18 cellular contexts compared by ENCODE assay signal in the genomic region with DNA sequence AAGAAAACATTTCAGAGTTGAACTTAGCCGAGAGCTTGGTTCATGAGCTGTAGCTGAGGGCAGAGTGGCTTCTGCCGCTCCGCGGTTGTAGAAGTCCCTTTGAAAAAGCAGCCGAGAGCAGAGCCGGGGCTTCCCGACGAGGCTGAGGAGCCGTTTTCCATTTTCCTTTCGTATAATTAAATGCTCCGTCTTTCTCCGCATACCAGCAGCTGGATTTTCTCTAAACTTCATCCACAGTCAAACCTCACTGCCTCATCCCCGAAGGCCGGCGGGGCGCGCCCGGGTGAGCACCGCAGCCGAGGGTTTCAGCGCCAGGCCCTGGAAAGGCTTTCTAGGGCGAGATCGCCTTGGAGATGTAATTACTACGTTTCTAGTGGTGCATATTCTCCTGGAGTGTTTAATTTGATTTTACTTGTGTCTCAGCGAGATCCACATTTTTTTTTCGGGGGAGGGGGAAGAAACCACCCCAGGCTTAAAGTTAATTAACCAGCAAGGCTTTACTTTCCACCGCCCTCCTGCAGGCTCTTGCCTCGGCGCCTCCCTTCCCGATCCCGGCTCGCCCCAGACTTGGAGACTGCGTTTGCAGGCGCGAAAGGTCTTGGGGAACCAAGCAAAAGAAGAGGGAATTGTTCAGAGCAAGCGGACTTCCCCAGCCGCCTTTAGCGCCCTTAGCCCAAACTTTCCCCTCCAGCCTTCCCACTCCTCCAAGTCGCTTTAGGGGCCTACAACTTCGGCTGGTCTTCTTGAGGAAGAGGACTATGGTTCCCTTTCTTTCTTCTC. TPM values are rescaled to one million over a fixed set of nuclear protein-coding genes. Genes with fewer than 3 reads are reported as not detected.
A peak's percentile ranks its signal among the peaks of the same experiment; 100 is the strongest.
DNase-seq lines count a peak whose midpoint lies in the region; ATAC-seq and TF ChIP-seq lines count a peak whose summit lies in the region.
"Had no signal": no experiment of that assay in that cellular context is flagged by ENCODE, and none has a peak within 500 bp of the region (broad histone marks: within the 10 kb centered on the region; RNA-seq: fewer than 3 reads in every experiment).

No MANE protein-coding gene starts in this region.

- CTCF ChIA-PET in CD8-positive, alpha-beta T cell (lab: Charles Lee), result no interaction called here

- H3K9me2 ChIP-seq in GM23338 (ENCODE audit: insufficient read depth), result no peaks in the 10 kb centered on the region

- H3K4me1 ChIP-seq in CD8-positive, alpha-beta T cell (ENCODE audit: insufficient read depth, low read length), result peaks cover 13% of the 10 kb centered on the region
- peaks cover 32% of the 10 kb centered on the region for H3K4me1 ChIP-seq in GM23338 (ENCODE audit: insufficient read depth)
- peaks cover 7% of the 10 kb centered on the region for H3K4me1 ChIP-seq in adipocyte (ENCODE audit: control insufficient read depth, insufficient read depth, low read length)
- H3K4me1 ChIP-seq: BE2C, SJCRH30 had no signal

- no peaks in the 10 kb centered on the region for H3K79me2 ChIP-seq in GM23338 (replicated peaks; ENCODE audit: insufficient read depth)

- DNase-seq in CD8-positive, alpha-beta T cell, result no peak
- DNase-seq in GM23338 (ENCODE audit: low spot score) (peak; percentile 52), adipocyte (ENCODE audit: low read depth) (peak; percentile 11), NCI-H82 (lab: John Stamatoyannopoulos, UW) (no peak), amygdala (lab: John Stamatoyannopoulos, UW) (no peak)
- DNase-seq: BE2C; mesendoderm; NCI-H2081 treated with DMSO at 0.1 percent for 48 hours; NCI-H526; nucleus accumbens; SJCRH30; stimulated activated CD4-positive, alpha-beta T cell treated with anti-CD3 and anti-CD28 coated beads, Interleukin-4, amount 100 ng/mL, for 1 hour had no signal

- no peak overlapping the region for H2AFZ ChIP-seq in GM23338

- H3K4me2 ChIP-seq in GM23338, result peak overlapping the region; percentile 51; the same call in 1 of the 2 replicates

- no peaks in the 10 kb centered on the region for H3K36me3 Mint-ChIP-seq in CD8-positive, alpha-beta T cell
- H3K36me3 Mint-ChIP-seq in GM23338 (ENCODE audit: low read depth) (no peaks in the 10 kb centered on the region), nephron (ENCODE audit: low read depth) (no peaks in the 10 kb centered on the region)

- H3K9ac ChIP-seq in adipocyte (ENCODE audit: low read length), result no peak overlapping the region

- no peak overlapping the region for H3K4me3 ChIP-seq in CD8-positive, alpha-beta T cell (ENCODE audit: low read depth, low read length)
- no peak overlapping the region for H3K4me3 ChIP-seq in GM23338
- peak overlapping the region; percentile 47 for H3K4me3 ChIP-seq in adipocyte (ENCODE audit: low read length)
- H3K4me3 ChIP-seq: SJCRH30 had no signal

- H3F3A ChIP-seq in GM23338 (replicated peaks; ENCODE audit: low read depth), result peaks cover 32% of the 10 kb centered on the region

- POLR2A ChIA-PET in CD8-positive, alpha-beta T cell (lab: Charles Lee), result no interaction called here

- H3K27ac Mint-ChIP-seq in CD8-positive, alpha-beta T cell, result no peak overlapping the region
- H3K27ac Mint-ChIP-seq in GM23338, result no peak overlapping the region
- no peak overlapping the region for H3K27ac Mint-ChIP-seq in nephron
- H3K27ac Mint-ChIP-seq: activated T-helper 2 cell treated with anti-CD3 and anti-CD28 coated beads, Interferon-gamma antibody, Interleukin-2, Interleukin-4, amounts not matched to agents 10 μg/mL and 5 μg/mL and 100 μg/mL, durations not matched to agents 14 hours and 24 hours and 36 hours had no signal

- intact Hi-C loops in CD8-positive, alpha-beta T cell (cut with DNase I, micrococcal nuclease), result no loop called here

- peaks cover 58% of the 10 kb centered on the region for H3K27me3 ChIP-seq in CD8-positive, alpha-beta T cell (ENCODE audit: insufficient read depth, low read length)
- peaks cover 100% of the 10 kb centered on the region for H3K27me3 ChIP-seq in GM23338 (ENCODE audit: insufficient read depth)
- peaks cover 86% of the 10 kb centered on the region for H3K27me3 ChIP-seq in adipocyte (replicated peaks; ENCODE audit: control insufficient read depth, insufficient read depth, low read length)

- H4K20me1 ChIP-seq in GM23338 (replicated peaks; ENCODE audit: insufficient read depth), result peaks cover 42% of the 10 kb centered on the region

- peaks cover 78% of the 10 kb centered on the region for H3K27me3 Mint-ChIP-seq in CD8-positive, alpha-beta T cell (ENCODE audit: low read depth)
- peaks cover 98% of the 10 kb centered on the region for H3K27me3 Mint-ChIP-seq in GM23338 (ENCODE audit: insufficient read depth, low read depth, poor library complexity)
- H3K27me3 Mint-ChIP-seq in nephron (ENCODE audit: low read depth), result peaks cover 100% of the 10 kb centered on the region

- H3K4me3 Mint-ChIP-seq in CD8-positive, alpha-beta T cell, result peak overlapping the region; percentile 23
- H3K4me3 Mint-ChIP-seq in GM23338 (no peak overlapping the region), nephron (peak overlapping the region; percentile 38 to 65 (median 44))

- no peaks in the 10 kb centered on the region for H3K9me3 Mint-ChIP-seq in CD8-positive, alpha-beta T cell
- peaks cover 6% of the 10 kb centered on the region; the same call in 2 of the 3 replicates for H3K9me3 Mint-ChIP-seq in GM23338
- peaks cover 5% of the 10 kb centered on the region for H3K9me3 Mint-ChIP-seq in nephron
- H3K9me3 Mint-ChIP-seq: activated T-helper 2 cell treated with anti-CD3 and anti-CD28 coated beads, Interferon-gamma antibody, Interleukin-2, Interleukin-4, amounts not matched to agents 10 μg/mL and 5 μg/mL and 100 μg/mL, durations not matched to agents 14 hours and 24 hours and 36 hours had no signal

- peaks cover 22% of the 10 kb centered on the region for H3K4me1 Mint-ChIP-seq in CD8-positive, alpha-beta T cell (ENCODE audit: low read depth)
- H3K4me1 Mint-ChIP-seq in GM23338, result peaks cover 22% of the 10 kb centered on the region
- peaks cover 10% of the 10 kb centered on the region for H3K4me1 Mint-ChIP-seq in nephron

- TF ChIP-seq CTCF in CD8-positive, alpha-beta T cell (IDR thresholded peaks at IDR 0.05), result no peak
- TF ChIP-seq CTCF in GM23338 (conservative IDR thresholded peaks at IDR 0.05; ENCODE audit: low read depth in 2 of 2) (no peak), nephron (IDR thresholded peaks at IDR 0.05; ENCODE audit: unreplicated experiment in 3 of 3) (no peak)

- no peak for ATAC-seq in CD8-positive, alpha-beta T cell
- no peak for ATAC-seq in GM23338
- no peak for ATAC-seq in GM19455 (IDR thresholded peaks at IDR 0.05; ENCODE audit: unreplicated experiment)
- no peak for ATAC-seq in GM21390 (IDR thresholded peaks at IDR 0.05; ENCODE audit: unreplicated experiment)

- no peaks in the 10 kb centered on the region for H3K9me3 ChIP-seq in CD8-positive, alpha-beta T cell (ENCODE audit: low read length)
- no peaks in the 10 kb centered on the region for H3K9me3 ChIP-seq in adipocyte (ENCODE audit: control insufficient read depth, low read length)
- H3K9me3 ChIP-seq: BE2C, SJCRH30 had no signal

- H3K36me3 ChIP-seq in CD8-positive, alpha-beta T cell (ENCODE audit: insufficient read depth, low read length), result no peaks in the 10 kb centered on the region
- no peaks in the 10 kb centered on the region for H3K36me3 ChIP-seq in GM23338 (ENCODE audit: insufficient read depth)
- no peaks in the 10 kb centered on the region for H3K36me3 ChIP-seq in adipocyte (ENCODE audit: control insufficient read depth, insufficient read depth, low read length, severe bottlenecking)
- H3K36me3 ChIP-seq: BE2C, SJCRH30 had no signal

- no peak overlapping the region for H3K27ac ChIP-seq in CD8-positive, alpha-beta T cell (ENCODE audit: low read depth, low read length)
- no peak overlapping the region for H3K27ac ChIP-seq in GM23338 (ENCODE audit: low read depth)
- H3K27ac ChIP-seq: SJCRH30 had no signal

TF ChIP-seq in GM23338, 12 proteins besides CTCF, POLR2A, EP300 and RAD21:
- TF ChIP-seq EZH2phosphoT487 (IDR thresholded peaks at IDR 0.05; ENCODE audit: unreplicated experiment) (peak; percentile 93), ZNF331 (CRISPR knock-in tag; IDR thresholded peaks at IDR 0.05; ENCODE audit: low read depth) (no peak), NANOG (IDR thresholded peaks at IDR 0.05; ENCODE audit: borderline replicate concordance) (no peak), EZH2 (IDR thresholded peaks at IDR 0.05; ENCODE audit: low read depth, unreplicated experiment) (peak; percentile 99)

RNA-seq across cellular contexts. Expression of a gene that starts 2.9 kb away (rescaled TPM):
- total RNA-seq in CD8-positive, alpha-beta T cell, result not detected
- total RNA-seq in GM23338 (2014; rRNA removed; shearing (Covaris generic)), result 0.10 TPM in 1 of 2 replicates, not detected in the other
- polyA plus RNA-seq in GM23338 (2016; fragmentation: Nextera tagmentation; extraction: Ambion mirVana), result not detected in 2 replicates
- total RNA-seq: activated T-helper 2 cell treated with anti-CD3 and anti-CD28 coated beads, Interferon-gamma antibody, Interleukin-2, Interleukin-4, amounts not matched to agents 10 μg/mL and 5 μg/mL and 100 μg/mL, durations not matched to agents 14 hours and 24 hours and 36 hours; dermis microvascular lymphatic vessel endothelial cell had no signal

RNA-seq across cellular contexts. Expression of a gene that starts 19.0 kb away (rescaled TPM):
- not detected for total RNA-seq in CD8-positive, alpha-beta T cell
- total RNA-seq in GM23338 (2014; rRNA removed; shearing (Covaris generic)), result not detected in 2 replicates
- polyA plus RNA-seq in GM23338 (2016; fragmentation: Nextera tagmentation; extraction: Ambion mirVana), result not detected in 2 replicates
- total RNA-seq: activated T-helper 2 cell treated with anti-CD3 and anti-CD28 coated beads, Interferon-gamma antibody, Interleukin-2, Interleukin-4, amounts not matched to agents 10 μg/mL and 5 μg/mL and 100 μg/mL, durations not matched to agents 14 hours and 24 hours and 36 hours; dermis microvascular lymphatic vessel endothelial cell; OCI-LY7; SJCRH30 had no signal

RNA-seq across cellular contexts. Expression of a gene that starts 37.2 kb away (rescaled TPM):
- not detected for total RNA-seq in CD8-positive, alpha-beta T cell
- not detected in 2 replicates for total RNA-seq in GM23338 (2014; rRNA removed; shearing (Covaris generic))
- polyA plus RNA-seq in GM23338 (2016; fragmentation: Nextera tagmentation; extraction: Ambion mirVana), result not detected in 2 replicates
- total RNA-seq: activated T-helper 2 cell treated with anti-CD3 and anti-CD28 coated beads, Interferon-gamma antibody, Interleukin-2, Interleukin-4, amounts not matched to agents 10 μg/mL and 5 μg/mL and 100 μg/mL, durations not matched to agents 14 hours and 24 hours and 36 hours; dermis microvascular lymphatic vessel endothelial cell had no signal

RNA-seq across cellular contexts. Expression of a gene that starts 39.0 kb away (rescaled TPM):
- not detected for total RNA-seq in CD8-positive, alpha-beta T cell
- not detected in 2 replicates for total RNA-seq in GM23338 (2014; rRNA removed; shearing (Covaris generic))
- polyA plus RNA-seq in GM23338 (2016; fragmentation: Nextera tagmentation; extraction: Ambion mirVana), result not detected in 2 replicates
- total RNA-seq: activated T-helper 2 cell treated with anti-CD3 and anti-CD28 coated beads, Interferon-gamma antibody, Interleukin-2, Interleukin-4, amounts not matched to agents 10 μg/mL and 5 μg/mL and 100 μg/mL, durations not matched to agents 14 hours and 24 hours and 36 hours; dermis microvascular lymphatic vessel endothelial cell had no signal

RNA-seq across cellular contexts. Expression of a gene that starts 49.2 kb away (rescaled TPM):
- total RNA-seq in CD8-positive, alpha-beta T cell, result not detected
- not detected in 2 replicates for total RNA-seq in GM23338 (2014; rRNA removed; shearing (Covaris generic))
- not detected in 2 replicates for polyA plus RNA-seq in GM23338 (2016; fragmentation: Nextera tagmentation; extraction: Ambion mirVana)
- total RNA-seq: activated T-helper 2 cell treated with anti-CD3 and anti-CD28 coated beads, Interferon-gamma antibody, Interleukin-2, Interleukin-4, amounts not matched to agents 10 μg/mL and 5 μg/mL and 100 μg/mL, durations not matched to agents 14 hours and 24 hours and 36 hours; dermis microvascular lymphatic vessel endothelial cell had no signal

Comparison
In these comparisons a context has a peak if more than half of its experiments do, and no peak if none do; other contexts are left out.
1. DNase-seq: peak in GM23338 (single experiment) and adipocyte (single experiment); none in CD8-positive, alpha-beta T cell (0 of 7), NCI-H82 (single experiment) and amygdala (0 of 56).